ENCODE assay signal across 1 cellular context in genomic region chr6:122726649-122727048, GRCh38.
TF ChIP-seq lines count a peak whose summit lies in the region.

No MANE protein-coding gene starts in this region.

TF ChIP-seq in K562, 482 proteins besides CTCF, POLR2A, EP300 and RAD21 (continued from another document):
- TF ChIP-seq RREB1 (CRISPR knock-in tag; IDR thresholded peaks at IDR 0.05) (no peak), NR2C1 (IDR thresholded peaks at IDR 0.05) (0 out of 2 replicates have a peak, but pooled peaks have one; percentile 32), NR2C1 (tag; IDR thresholded peaks at IDR 0.05) (no peak), ZNF197 (CRISPR knock-in tag; IDR thresholded peaks at IDR 0.05; ENCODE audit: low read depth) (no peak), NR2C2 (CRISPR knock-in tag; IDR thresholded peaks at IDR 0.05) (no peak), NR2C2 (tag; IDR thresholded peaks at IDR 0.05) (0 out of 2 replicates have a peak, but pooled peaks have one; percentile 20), KDM1A (IDR thresholded peaks at IDR 0.05) (no peak)
